ENCODE assay signal across 1 cellular context in the genomic region with DNA sequence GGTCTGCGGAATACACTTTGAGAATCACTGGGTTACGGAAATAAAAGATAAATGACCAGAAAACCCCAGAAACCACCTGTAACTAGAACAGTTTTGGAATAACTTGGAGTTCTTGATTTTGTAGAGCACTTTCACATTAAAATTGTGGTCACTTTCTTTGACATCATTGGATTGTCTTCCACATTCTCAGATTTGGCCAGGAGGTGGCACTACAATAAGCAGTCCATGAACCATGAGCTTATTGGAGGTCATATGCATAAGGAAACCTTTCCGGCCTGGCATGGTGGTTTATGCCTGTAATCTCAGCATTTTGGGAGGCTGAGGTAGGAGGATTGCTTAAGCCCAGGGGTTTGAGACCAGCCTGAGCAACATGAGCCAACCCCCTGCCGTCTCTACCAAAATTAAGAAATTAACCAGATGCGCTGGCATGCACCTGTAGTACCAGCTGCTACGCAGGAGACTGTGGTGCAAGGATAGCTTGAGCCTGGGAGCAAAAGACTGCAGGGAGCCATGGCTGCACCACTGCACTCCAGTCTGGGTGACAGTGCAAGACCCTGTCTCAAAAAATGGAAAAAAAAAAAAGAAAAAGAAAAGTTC.
TF ChIP-seq lines count a peak whose summit lies in the region.

No MANE protein-coding gene starts in this region.

TF ChIP-seq in K562, 482 proteins besides CTCF, POLR2A, EP300 and RAD21 (continued from another document):
- TF ChIP-seq ZNF589 (CRISPR knock-in tag; IDR thresholded peaks at IDR 0.05; ENCODE audit: low read depth) = no peak
